ENCODE assay signal across 8 cellular contexts in the genomic region with DNA sequence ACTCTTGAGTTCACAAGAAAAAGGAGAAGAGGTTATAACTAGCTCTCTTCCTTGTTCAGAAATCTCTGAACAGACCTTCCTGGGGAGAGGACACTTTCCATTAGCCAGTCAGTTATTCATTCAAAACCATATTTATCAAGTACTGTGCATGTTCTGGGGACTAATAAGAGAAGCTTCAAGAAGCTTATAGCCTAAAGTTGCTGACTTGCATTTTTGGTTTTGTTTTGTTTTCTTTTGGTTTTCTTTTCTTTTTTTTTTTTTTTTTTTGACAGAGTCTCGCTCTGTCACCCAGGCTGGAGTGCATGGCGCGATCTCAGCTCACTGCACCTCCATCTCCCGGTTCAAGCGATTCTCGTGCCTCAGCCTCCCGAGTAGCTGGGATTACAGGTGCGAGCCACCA.
"Had no signal": no experiment of that assay in that cellular context is flagged by ENCODE, and none has a peak within 500 bp of the region (broad histone marks: within the 10 kb centered on the region; RNA-seq: fewer than 3 reads in every experiment).

No MANE protein-coding gene starts in this region.

- H3K4me2 ChIP-seq: KMS-11 had no signal

- FAIRE-seq: H54, HTR-8/SVneo had no signal

- H3K27ac ChIP-seq: GM23248, KMS-11 had no signal

- H2AFZ ChIP-seq: GM23248 had no signal

- H3K4me3 ChIP-seq: GM23248 had no signal

- H3K9ac ChIP-seq: GM23248, KMS-11 had no signal

- DNase-seq: GM23248, GOT3, H9, HCEC 1CT, KBM-7 had no signal
